ENCODE assay signal across 8 cellular contexts in the genomic region with DNA sequence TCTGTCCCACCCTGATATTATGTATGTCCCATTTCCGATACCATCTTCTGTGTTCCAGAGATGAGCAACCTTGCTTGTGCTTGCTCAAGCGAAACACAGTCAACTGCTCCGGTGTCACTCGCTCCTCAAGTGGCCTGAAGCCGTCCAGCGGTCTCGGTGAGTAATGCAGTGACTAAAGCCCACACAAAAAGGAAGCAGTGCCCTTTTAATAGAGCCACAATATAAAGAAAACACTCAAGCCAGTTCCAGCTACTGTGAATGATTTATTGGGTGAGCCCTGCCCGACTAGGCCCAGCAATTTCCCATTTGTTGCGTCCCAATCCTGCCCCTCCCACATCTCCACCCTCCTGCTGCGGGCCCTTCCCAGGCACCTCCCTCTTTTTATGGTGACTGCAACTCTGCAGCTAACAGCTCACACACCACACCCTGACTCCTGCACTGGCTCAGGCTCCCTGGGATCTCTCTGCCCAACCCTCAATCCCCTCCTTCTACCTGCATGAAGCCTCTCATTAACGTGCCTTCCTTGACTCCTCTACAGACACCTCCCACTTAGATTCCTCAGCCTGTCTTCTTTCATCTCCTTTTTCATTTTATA. TPM values are rescaled to one million over a fixed set of nuclear protein-coding genes. Genes with fewer than 3 reads are reported as not detected.
DNase-seq lines count a peak whose midpoint lies in the region; ATAC-seq and TF ChIP-seq lines count a peak whose summit lies in the region.

No MANE protein-coding gene starts in this region.

- intact Hi-C loops in HCT116 (cut with micrococcal nuclease), result loop anchor here (5.0 to 10.0 kb wide), 3 partner anchors 105 to 202 kb away; partner anchors contain the start of gene DSC2
- intact Hi-C loops in lower leg skin (cut with DNase I; ENCODE audit: low total_unique reads), result no loop called here

- H4K20me1 ChIP-seq in HCT116 (ENCODE audit: insufficient read depth), result no peaks in the 10 kb centered on the region

- no peaks in the 10 kb centered on the region for H3K9me3 ChIP-seq in HCT116 (ENCODE audit: control insufficient read depth in 1 of 2, insufficient read depth in 1 of 2, low read depth in 1 of 2, low read length in 2 of 2)

- CTCF ChIA-PET in HCT116 (lab: Charles Lee), result interaction anchor here (0.8 to 1.2 kb wide), 2 partner anchors 10 to 35 kb away, joined by 3 to 6 read pairs; no protein-coding TSS in a partner anchor

- no TSS peak for BruUV-seq in HCT116 (replicated peaks; lab: Mats Ljungman, UMichigan)

- H3K27me3 ChIP-seq in HCT116 (ENCODE audit: insufficient read depth, low read length), result no peaks in the 10 kb centered on the region

- H3K9ac ChIP-seq in HCT116 (ENCODE audit: low read length), result peak overlapping the region; percentile 5; the same call in 1 of the 2 replicates

- H3K4me1 ChIP-seq in HCT116 (ENCODE audit: control insufficient read depth in 1 of 2, insufficient read depth in 2 of 2, low read length in 2 of 2), result peaks cover 17 to 32% of the 10 kb centered on the region in 2 experiments

- peak overlapping the region; percentile 50 for H3K4me2 ChIP-seq in HCT116 (ENCODE audit: low read length)

- H3K4me3 ChIP-seq in HCT116 (replicated peaks in 1 of 2; ENCODE audit: low read depth in 1 of 2, low read length in 2 of 2) (peak overlapping the region; percentile 8 to 20; a peak in 3 of 4 replicates), lower leg skin (ENCODE audit: low read depth, poor library complexity, severe bottlenecking) (no peak overlapping the region)

- no peaks in the 10 kb centered on the region for H3K79me2 ChIP-seq in HCT116 (ENCODE audit: insufficient read depth, low read length)

- TF ChIP-seq POLR2A in HCT116 (IDR thresholded peaks at IDR 0.05; ENCODE audit: borderline replicate concordance, extremely low read depth, insufficient read depth, insufficient read length) (no peak), lower leg skin (IDR thresholded peaks at IDR 0.05) (no peak)

- H3K9me2 ChIP-seq in HCT116 (ENCODE audit: insufficient read depth), result 0 out of 2 replicates have a peak, but pooled peaks cover 3% of the 10 kb centered on the region

- RAD21 ChIA-PET in HCT116 (lab: Charles Lee; ENCODE audit: low non-redundant PET in 1 of 2, low total read pairs in 2 of 2, uncharacterized antibody in 2 of 2, unreplicated experiment in 2 of 2), result interaction anchor here (0.6 to 1.1 kb wide), 3 partner anchors 26 to 65 kb away, joined by 3 read pairs; no protein-coding TSS in a partner anchor

- H3K27ac ChIP-seq in HCT116 (ENCODE audit: low read depth, low read length), result peak overlapping the region; percentile 32

- no peaks in the 10 kb centered on the region for H3K36me3 ChIP-seq in HCT116 (ENCODE audit: control insufficient read depth in 1 of 2, insufficient read depth in 2 of 2, low read length in 2 of 2)

- peak; percentile 63 for TF ChIP-seq RAD21 in HCT116 (IDR thresholded peaks at IDR 0.05; ENCODE audit: low read depth)

- POLR2A ChIA-PET in HCT116 (lab: Charles Lee), result interaction anchor here (0.6 to 1.7 kb wide), 7 partner anchors 8 to 106 kb away, joined by 3 to 5 read pairs (median 3); no protein-coding TSS in a partner anchor

- DNase-seq in HCT116 (ENCODE audit: low read depth, low spot score), result peak; percentile 97
- peak; percentile 47 for DNase-seq in M059J (ENCODE audit: low read depth)
- peak; percentile 79 for DNase-seq in astrocyte of the hippocampus (ENCODE audit: low read depth, low spot score)
- peak; percentile 74 to 92 for DNase-seq in lower leg skin (ENCODE audit: low spot score in 2 of 2)
- DNase-seq in UCSD-AML1 (lab: John Stamatoyannopoulos, UW; ENCODE audit: unreplicated experiment), result no peak
- DNase-seq in activated CD4-positive, alpha-beta T cell treated with anti-CD3 and anti-CD28 coated beads, Interleukin-2, amount 50 U/mL, for 4 hours, result no peak
- no peak for DNase-seq in activated gamma-delta T cell (lab: John Stamatoyannopoulos, UW)

- TF ChIP-seq CTCF in HCT116 (IDR thresholded peaks at IDR 0.05 in 2 of 3, conservative IDR thresholded peaks at IDR 0.05 in 1 of 3; ENCODE audit: borderline replicate concordance in 1 of 3, insufficient read depth in 1 of 3, low read depth in 2 of 3, low read length in 2 of 3) (peak in 2 of 3 experiments; percentile 25 to 44; a peak in 3 of 6 replicates), lower leg skin (IDR thresholded peaks at IDR 0.05) (no peak)

- peak; percentile 63 for ATAC-seq in GM18502 (IDR thresholded peaks at IDR 0.05; ENCODE audit: poor library complexity, unreplicated experiment)
- ATAC-seq in HCT116, result peak; percentile 95

- 15 to 18% methylated on average over 11 of the region's 11 CpGs for WGBS in lower leg skin, 2 donors

- H2AFZ ChIP-seq in HCT116 (ENCODE audit: low read depth, low read length, poor library complexity, severe bottlenecking), result peak overlapping the region; percentile 55

TF ChIP-seq in HCT116, 20 proteins besides CTCF, POLR2A, EP300 and RAD21 (continues in another document):
- TF ChIP-seq POLR2AphosphoS5 (IDR thresholded peaks at IDR 0.05; ENCODE audit: low read depth, low read length) (peak; percentile 89), ZNF274 (IDR thresholded peaks at IDR 0.05; ENCODE audit: low read depth, low read length) (no peak), EZH2 (IDR thresholded peaks at IDR 0.05) (no peak), SRF (IDR thresholded peaks at IDR 0.05; ENCODE audit: low read depth) (peak; percentile 71), CEBPB (IDR thresholded peaks at IDR 0.05; ENCODE audit: low read depth) (peak; percentile 77), ZFX (IDR thresholded peaks at IDR 0.05) (no peak), ATF3 (IDR thresholded peaks at IDR 0.05) (no peak), EZH2phosphoT487 (IDR thresholded peaks at IDR 0.05; ENCODE audit: borderline replicate concordance) (no peak), SIN3A (IDR thresholded peaks at IDR 0.05; ENCODE audit: low read depth) (no peak; the same call in 1 of the 2 replicates), MAX (IDR thresholded peaks at IDR 0.05) (peak; percentile 65), ELF1 (IDR thresholded peaks at IDR 0.05; ENCODE audit: borderline replicate concordance, low read depth) (no peak), YY1 (IDR thresholded peaks at IDR 0.05; ENCODE audit: extremely low read depth, insufficient replicate concordance, low read depth, low read length) (no peak), TCF7L2 (IDR thresholded peaks at IDR 0.05; ENCODE audit: borderline replicate concordance, extremely low read depth, insufficient read depth, insufficient read length) (no peak), SP1 (IDR thresholded peaks at IDR 0.05; ENCODE audit: low read depth) (peak; percentile 86), CBX3 (IDR thresholded peaks at IDR 0.05; ENCODE audit: low read depth) (peak; percentile 77; the same call in 1 of the 2 replicates), EGR1 (IDR thresholded peaks at IDR 0.05; ENCODE audit: low read depth) (no peak)
- TF ChIP-seq, protein P1, sequence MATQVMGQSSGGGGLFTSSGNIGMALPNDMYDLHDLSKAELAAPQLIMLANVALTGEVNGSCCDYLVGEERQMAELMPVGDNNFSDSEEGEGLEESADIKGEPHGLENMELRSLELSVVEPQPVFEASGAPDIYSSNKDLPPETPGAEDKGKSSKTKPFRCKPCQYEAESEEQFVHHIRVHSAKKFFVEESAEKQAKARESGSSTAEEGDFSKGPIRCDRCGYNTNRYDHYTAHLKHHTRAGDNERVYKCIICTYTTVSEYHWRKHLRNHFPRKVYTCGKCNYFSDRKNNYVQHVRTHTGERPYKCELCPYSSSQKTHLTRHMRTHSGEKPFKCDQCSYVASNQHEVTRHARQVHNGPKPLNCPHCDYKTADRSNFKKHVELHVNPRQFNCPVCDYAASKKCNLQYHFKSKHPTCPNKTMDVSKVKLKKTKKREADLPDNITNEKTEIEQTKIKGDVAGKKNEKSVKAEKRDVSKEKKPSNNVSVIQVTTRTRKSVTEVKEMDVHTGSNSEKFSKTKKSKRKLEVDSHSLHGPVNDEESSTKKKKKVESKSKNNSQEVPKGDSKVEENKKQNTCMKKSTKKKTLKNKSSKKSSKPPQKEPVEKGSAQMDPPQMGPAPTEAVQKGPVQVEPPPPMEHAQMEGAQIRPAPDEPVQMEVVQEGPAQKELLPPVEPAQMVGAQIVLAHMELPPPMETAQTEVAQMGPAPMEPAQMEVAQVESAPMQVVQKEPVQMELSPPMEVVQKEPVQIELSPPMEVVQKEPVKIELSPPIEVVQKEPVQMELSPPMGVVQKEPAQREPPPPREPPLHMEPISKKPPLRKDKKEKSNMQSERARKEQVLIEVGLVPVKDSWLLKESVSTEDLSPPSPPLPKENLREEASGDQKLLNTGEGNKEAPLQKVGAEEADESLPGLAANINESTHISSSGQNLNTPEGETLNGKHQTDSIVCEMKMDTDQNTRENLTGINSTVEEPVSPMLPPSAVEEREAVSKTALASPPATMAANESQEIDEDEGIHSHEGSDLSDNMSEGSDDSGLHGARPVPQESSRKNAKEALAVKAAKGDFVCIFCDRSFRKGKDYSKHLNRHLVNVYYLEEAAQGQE (IDR thresholded peaks at IDR 0.05; ENCODE audit: low read depth), result no peak

RNA-seq across cellular contexts. Expression of gene DSC1, which starts 44.2 kb away (rescaled TPM):
- not detected for total RNA-seq in HCT116 (2021; ENCODE audit: unreplicated experiment)
- polyA plus RNA-seq in HCT116 (2012), result 0.04 and 0.05 TPM in 2 replicates
- not detected in 2 replicates for total RNA-seq in M059J (2014; rRNA removed; shearing (Covaris generic))
- 1,000 to 10,000 TPM in 1 of 4 donors, 100 to 1,000 TPM in 3; 519 to 1,039 (median 786) TPM for total RNA-seq in lower leg skin

Comparison
In these comparisons a context has a peak if more than half of its experiments do, and no peak if none do; other contexts are left out.
1. DNase-seq: peak in HCT116 (single experiment), M059J (single experiment), astrocyte of the hippocampus (single experiment) and lower leg skin (2 of 2); none in UCSD-AML1 (single experiment), activated CD4-positive, alpha-beta T cell treated with anti-CD3 and anti-CD28 coated beads, Interleukin-2, amount 50 U/mL, for 4 hours (0 of 2) and activated gamma-delta T cell (single experiment).
2. CTCF ChIP-seq: peak in HCT116 (2 of 3); none in lower leg skin (0 of 3).
3. RNA of gene DSC1, which starts 44.2 kb away (total RNA-seq): 519 to 1,039 TPM in lower leg skin; not detected in HCT116 (single experiment) and not detected in M059J; every median in the first group is over 100 times any median in the second.